ENCODE assay signal across 1 cellular context in genomic region chr7:134434701-134435100, GRCh38.
TF ChIP-seq lines count a peak whose summit lies in the region.

No MANE protein-coding gene starts in this region.

TF ChIP-seq in A549, 52 proteins besides CTCF, POLR2A, EP300 and RAD21 (continued from another document):
- TF ChIP-seq PBX3 (IDR thresholded peaks at IDR 0.05) = no peak
TF ChIP-seq in A549: peak in this region for 0.
